Comparison of ENCODE assay signal across 21 cellular contexts in the genomic region with DNA sequence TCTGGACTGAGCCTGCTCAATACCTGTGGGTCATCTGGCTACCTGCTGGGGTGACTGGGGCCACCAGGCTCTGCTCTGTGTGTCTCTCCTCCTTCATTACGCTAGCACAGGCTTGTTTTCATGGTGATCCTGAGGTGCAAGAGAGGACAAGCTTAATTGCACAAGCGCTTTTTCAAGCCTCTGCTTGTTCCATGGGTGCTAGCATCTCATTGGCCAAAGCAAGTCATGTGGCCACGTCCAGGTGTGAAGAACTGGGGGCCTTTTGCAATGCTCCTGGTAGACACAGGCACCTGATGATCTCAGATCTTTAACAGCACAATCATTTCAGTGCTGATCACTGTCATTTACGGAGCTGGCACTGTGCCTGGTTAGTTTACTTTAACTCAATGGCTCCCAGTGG.
DNase-seq lines count a peak whose midpoint lies in the region; ATAC-seq and TF ChIP-seq lines count a peak whose summit lies in the region.
"Had no signal": no experiment of that assay in that cellular context is flagged by ENCODE, and none has a peak within 500 bp of the region (broad histone marks: within the 10 kb centered on the region; RNA-seq: fewer than 3 reads in every experiment).

No MANE protein-coding gene starts in this region.

- H3K9me3 ChIP-seq in aorta (ENCODE audit: control insufficient read depth, low read length): no peaks in the 10 kb centered on the region
- H3K9me3 ChIP-seq: body of pancreas, MG63, vagina had no signal

- H3K27me3 ChIP-seq in foreskin keratinocyte (no peaks in the 10 kb centered on the region), aorta (ENCODE audit: control insufficient read depth in 1 of 2, insufficient read depth in 2 of 2, low read length in 1 of 2) (no peaks in the 10 kb centered on the region)
- H3K27me3 ChIP-seq: body of pancreas, MG63, vagina had no signal

- ATAC-seq in foreskin keratinocyte (peak; percentile 77), GM18909 (IDR thresholded peaks at IDR 0.05; ENCODE audit: poor library complexity, unreplicated experiment) (no peak), aorta (ENCODE audit: low FRiP score) (no peak), GM18870 (IDR thresholded peaks at IDR 0.05; ENCODE audit: unreplicated experiment) (no peak)
- ATAC-seq: activated CD8-positive, alpha-beta T cell treated with anti-CD3 and anti-CD28 coated beads, Interleukin-2, amount 10 ng/mL, durations not matched to agents 7 days and 5 days; activated naive CD8-positive, alpha-beta T cell treated with anti-CD3 and anti-CD28 coated beads, Interleukin-2, amount 50 U/mL, for 24 hours; body of pancreas; GM23338; stimulated activated memory B cell treated with anti-CD40 and anti-IgM and Interleukin-4, amounts not matched to agents 10 μg/mL and 1 μg/mL and 100 μg/mL, for 72 hours had no signal

- no peak overlapping the region for H3K4me3 ChIP-seq in aorta (ENCODE audit: low read length in 2 of 2)
- H3K4me3 ChIP-seq: body of pancreas, GM23338, MG63, PC-9, vagina had no signal

- no peaks in the 10 kb centered on the region for H3K36me3 ChIP-seq in aorta (ENCODE audit: control insufficient read depth in 1 of 2, insufficient read depth in 2 of 2, low read length in 1 of 2)
- H3K36me3 ChIP-seq: MG63, vagina had no signal

- TF ChIP-seq CTCF in foreskin keratinocyte (conservative IDR thresholded peaks at IDR 0.05): no peak

- 74 to 85% methylated on average over 4 of the region's 4 CpGs for WGBS in aorta, 2 donors

- H3K4me1 ChIP-seq in foreskin keratinocyte (no peaks in the 10 kb centered on the region), aorta (ENCODE audit: control insufficient read depth in 1 of 2, insufficient read depth in 2 of 2, low read length in 2 of 2) (no peaks in the 10 kb centered on the region)
- H3K4me1 ChIP-seq: body of pancreas had no signal

- intact Hi-C loops in aorta (cut with DNase I): no loop called here

- no peak overlapping the region for H3K27ac ChIP-seq in foreskin keratinocyte
- no peak overlapping the region for H3K27ac ChIP-seq in aorta (ENCODE audit: low read depth in 1 of 2, low read length in 2 of 2)
- H3K27ac ChIP-seq: body of pancreas, PC-9, vagina had no signal

- DNase-seq in DMS79 treated with DMSO at 0.1 percent for 48 hours (lab: John Stamatoyannopoulos, UW) (peak; percentile 56), NCI-H1436 (lab: John Stamatoyannopoulos, UW) (peak; percentile 66), NCI-H748 (lab: John Stamatoyannopoulos, UW; ENCODE audit: unreplicated experiment) (peak; percentile 86), foreskin keratinocyte (peak; percentile 93 to 95), aorta (no peak)
- DNase-seq: activated CD4-positive, CD25-positive, alpha-beta regulatory T cell treated with anti-CD3 and anti-CD28 coated beads, Interleukin-2, amount 50 U/mL, for 72 hours; activated CD8-positive, alpha-beta T cell treated with anti-CD3 and anti-CD28 coated beads, Interleukin-2, amount 10 ng/mL, durations not matched to agents 7 days and 5 days; activated gamma-delta T cell; activated naive CD8-positive, alpha-beta T cell treated with anti-CD3 and anti-CD28 coated beads, Interleukin-2, amount 50 U/mL, for 24 hours; body of pancreas; IMR-90; MG63; NCI-H1930; PC-9; small intestine; stimulated activated CD4-positive, alpha-beta T cell treated with anti-CD3 and anti-CD28 coated beads, Interleukin-2, amount 100 ng/mL, for 24 hours had no signal

Comparison
In these comparisons a context has a peak if more than half of its experiments do, and no peak if none do; other contexts are left out.
1. DNase-seq: peak in DMS79 treated with DMSO at 0.1 percent for 48 hours (single experiment), NCI-H1436 (single experiment), NCI-H748 (single experiment) and foreskin keratinocyte (2 of 2); none in aorta (0 of 2).